8 cellular contexts compared by ENCODE assay signal in the genomic region with DNA sequence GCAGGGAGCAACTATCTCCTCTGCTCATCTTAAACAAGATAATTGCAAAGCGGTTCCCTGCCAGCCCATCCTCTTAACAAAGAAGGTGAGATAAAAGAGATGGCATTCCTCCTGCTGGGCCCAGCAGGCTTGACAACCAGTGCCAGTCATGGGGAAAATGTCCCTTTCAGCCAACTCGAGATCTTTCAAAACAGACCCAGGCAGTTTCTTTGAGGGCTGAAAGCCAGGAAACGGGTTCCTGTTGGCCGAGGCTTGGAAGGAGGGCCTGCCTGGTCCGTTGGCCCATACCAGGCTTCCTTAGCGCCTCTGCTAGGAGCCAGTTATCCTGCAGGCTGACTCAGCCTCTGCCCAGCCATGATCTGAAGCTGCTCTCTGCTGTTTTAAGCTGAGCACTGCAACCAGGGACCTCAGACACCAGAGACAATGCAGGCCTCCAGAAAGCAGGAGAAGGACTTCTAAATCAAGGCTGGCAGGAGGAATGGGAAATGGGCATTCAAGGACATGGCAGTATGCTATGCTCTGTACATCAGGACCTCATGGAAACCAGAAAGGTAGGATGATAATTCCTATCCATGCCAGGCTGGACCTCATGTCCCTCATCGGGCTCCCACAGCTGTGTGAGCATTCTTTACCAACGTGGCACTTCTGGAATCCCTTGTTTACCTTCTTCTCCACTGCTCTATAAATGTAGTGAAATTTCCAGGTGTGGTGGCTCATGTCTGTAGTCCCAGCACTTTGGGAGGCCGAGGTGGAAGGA. TPM values are rescaled to one million over a fixed set of nuclear protein-coding genes. Genes with fewer than 3 reads are reported as not detected.
A peak's percentile ranks its signal among the peaks of the same experiment; 100 is the strongest.
DNase-seq lines count a peak whose midpoint lies in the region; ATAC-seq and TF ChIP-seq lines count a peak whose summit lies in the region.

No MANE protein-coding gene starts in this region.

- intact Hi-C loops in breast epithelium (cut with DNase I; ENCODE audit: low total_unique reads) (no loop called here), thyroid gland (cut with DNase I) (loop anchor here (5.0 kb wide), 1 partner anchor 41 kb away; a partner anchor contains a TSS)

- WGBS in thyroid gland, 2 donors = 40 to 41% methylated on average over 8 to 9 of the region's 9 CpGs

- H3K36me3 ChIP-seq in breast epithelium (no peaks in the 10 kb centered on the region), thyroid gland (peaks cover 0 to 6% of the 10 kb centered on the region in 2 donors)

- TF ChIP-seq POLR2A in breast epithelium (IDR thresholded peaks at IDR 0.05) (no peak), thyroid gland (IDR thresholded peaks at IDR 0.05) (no peak)

- H3K4me1 ChIP-seq in breast epithelium (no peaks in the 10 kb centered on the region), thyroid gland (peaks cover 5 to 12% of the 10 kb centered on the region in 2 donors)

- DNase-seq in D341Med (ENCODE audit: low spot score) (peak; percentile 70), NCI-H146 (lab: John Stamatoyannopoulos, UW) (peak; percentile 96), breast epithelium (ENCODE audit: low spot score in 2 of 2) (peak in 1 of 2 donors; percentile 91), kidney glomerular epithelial cell (lab: John Stamatoyannopoulos, UW) (peak; percentile 24), thyroid gland (peak; percentile 89 to 91), NCI-H2171 treated with DMSO at 0.1 percent for 48 hours (lab: John Stamatoyannopoulos, UW) (no peak)
- DNase-seq in stimulated activated CD4-positive, alpha-beta T cell treated with anti-CD3 and anti-CD28 coated beads, Interleukin-12 subunit alpha, Interleukin-12 subunit beta, amount 100 ng/mL, for 4 hours = no peak

- no peak for ATAC-seq in HG02938 (IDR thresholded peaks at IDR 0.05; ENCODE audit: unreplicated experiment)

- peak in 2 of 3 donors; percentile 44 to 86 for TF ChIP-seq CTCF in breast epithelium (IDR thresholded peaks at IDR 0.05)
- peak in 5 of 6 experiments; percentile 17 to 93 (median 83) for TF ChIP-seq CTCF in thyroid gland (IDR thresholded peaks at IDR 0.05)

- H3K4me3 ChIP-seq in breast epithelium (no peak overlapping the region), thyroid gland (replicated peaks in 1 of 3) (no peak overlapping the region)

- H3K27me3 ChIP-seq in breast epithelium (no peaks in the 10 kb centered on the region), thyroid gland (no peaks in the 10 kb centered on the region)

- peak overlapping the region; percentile 64 to 71 for H3K27ac ChIP-seq in breast epithelium
- peak overlapping the region; percentile 37 to 62 (median 47) for H3K27ac ChIP-seq in thyroid gland

- H3K9me3 ChIP-seq in breast epithelium (no peaks in the 10 kb centered on the region), thyroid gland (no peaks in the 10 kb centered on the region)

RNA-seq across cellular contexts. Expression of a gene that starts 42.4 kb away (rescaled TPM):
- total RNA-seq in breast epithelium (10 to 100 TPM in 1 of 3 donors, 1 to 10 TPM in 2; 6.2 to 10.7 (median 9.5) TPM), thyroid gland (10 to 100 TPM in 1 of 4 donors, 1 to 10 TPM in 3; 5.0 to 21.2 (median 9.2) TPM)

RNA-seq across cellular contexts. Expression of a gene that starts 52.9 kb away (rescaled TPM):
- total RNA-seq in breast epithelium = 100 to 1,000 TPM in 2 of 3 donors, 10 to 100 TPM in 1; 93.9 to 142 (median 127) TPM
- total RNA-seq in thyroid gland = 100 to 1,000 TPM; 122 to 238 (median 213) TPM

Comparison
In these comparisons a context has a peak if more than half of its experiments do, and no peak if none do; other contexts are left out.
1. DNase-seq: peak in D341Med (single experiment), NCI-H146 (single experiment), kidney glomerular epithelial cell (single experiment) and thyroid gland (2 of 2); none in NCI-H2171 treated with DMSO at 0.1 percent for 48 hours (single experiment) and stimulated activated CD4-positive, alpha-beta T cell treated with anti-CD3 and anti-CD28 coated beads, Interleukin-12 subunit alpha, Interleukin-12 subunit beta, amount 100 ng/mL, for 4 hours (single experiment).